In the genomic region with DNA sequence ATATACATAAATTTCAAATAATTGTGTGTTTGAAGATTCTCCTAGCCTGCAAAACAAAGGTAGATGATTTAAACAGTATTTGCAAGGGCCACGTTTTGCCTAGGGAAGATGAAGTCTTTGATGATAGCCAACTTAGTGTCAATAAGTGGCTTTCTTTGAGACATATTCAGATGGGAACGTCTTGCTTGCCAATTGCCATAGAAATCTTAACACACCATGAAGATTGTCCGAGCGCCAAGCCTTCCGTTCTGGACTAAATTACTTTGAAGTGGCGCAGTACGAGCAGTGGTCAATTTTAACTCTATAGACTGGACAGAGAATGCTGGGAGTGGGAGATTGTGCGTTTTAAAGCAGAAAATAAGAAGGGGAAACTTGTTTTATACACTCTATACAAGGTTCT, we compare ENCODE assay signal across 19 cellular contexts. TPM values are rescaled to one million over a fixed set of nuclear protein-coding genes. Genes with fewer than 3 reads are reported as not detected.
"Had no signal": no experiment of that assay in that cellular context is flagged by ENCODE, and none has a peak within 500 bp of the region (broad histone marks: within the 10 kb centered on the region; RNA-seq: fewer than 3 reads in every experiment).

No MANE protein-coding gene starts in this region.

- H3K36me3 Mint-ChIP-seq: activated naive CD8-positive, alpha-beta T cell treated with anti-CD3 and anti-CD28 coated beads, Interleukin-2, amount 10 ng/mL, durations not matched to agents 7 days and 5 days; stimulated activated memory B cell treated with anti-CD40 and anti-IgM and Interleukin-4, amounts not matched to agents 10 μg/mL and 1 μg/mL and 100 μg/mL, for 72 hours had no signal

- ATAC-seq: naive thymus-derived CD4-positive, alpha-beta T cell; stimulated activated memory B cell treated with anti-CD40 and anti-IgM and Interleukin-4, amounts not matched to agents 10 μg/mL and 1 μg/mL and 100 μg/mL, for 72 hours had no signal

- H3K27ac ChIP-seq: breast epithelium, esophagus muscularis mucosa, hepatocyte, right atrium auricular region, thyroid gland, uterus had no signal

- H3K4me3 Mint-ChIP-seq: activated CD4-positive, alpha-beta T cell treated with anti-CD3 and anti-CD28 coated beads, Interleukin-2, amount 10 ng/mL, durations not matched to agents 7 days and 5 days; activated naive CD8-positive, alpha-beta T cell treated with anti-CD3 and anti-CD28 coated beads, Interleukin-2, amount 10 ng/mL, durations not matched to agents 7 days and 5 days; naive thymus-derived CD4-positive, alpha-beta T cell; stimulated activated memory B cell treated with anti-CD40 and anti-IgM and Interleukin-4, amounts not matched to agents 10 μg/mL and 1 μg/mL and 100 μg/mL, for 72 hours had no signal

- H3K4me3 ChIP-seq: breast epithelium, esophagus muscularis mucosa, hepatocyte, right atrium auricular region, thyroid gland, uterus had no signal

- H3K36me3 ChIP-seq: breast epithelium, esophagus muscularis mucosa, right atrium auricular region, thyroid gland, uterus had no signal

- H3K9me3 ChIP-seq: breast epithelium, esophagus muscularis mucosa, right atrium auricular region, thyroid gland, uterus had no signal

- H3K27ac Mint-ChIP-seq: activated CD4-positive, alpha-beta T cell treated with anti-CD3 and anti-CD28 coated beads, Interleukin-2, amount 10 ng/mL, durations not matched to agents 7 days and 5 days; activated naive CD8-positive, alpha-beta T cell treated with anti-CD3 and anti-CD28 coated beads, Interleukin-2, amount 10 ng/mL, durations not matched to agents 7 days and 5 days; naive thymus-derived CD4-positive, alpha-beta T cell; stimulated activated memory B cell treated with anti-CD40 and anti-IgM and Interleukin-4, amounts not matched to agents 10 μg/mL and 1 μg/mL and 100 μg/mL, for 72 hours had no signal

- DNase-seq: activated CD4-positive, alpha-beta T cell treated with anti-CD3 and anti-CD28 coated beads, Interleukin-2, amount 10 ng/mL, durations not matched to agents 7 days and 5 days; activated CD4-positive, CD25-positive, alpha-beta regulatory T cell; activated CD8-positive, alpha-beta memory T cell treated with anti-CD3 and anti-CD28 coated beads, Interleukin-2, amount 50 U/mL, for 48 hours; activated gamma-delta T cell treated with Interleukin-2 at 50 U/mL for 16 hours; activated naive CD8-positive, alpha-beta T cell treated with anti-CD3 and anti-CD28 coated beads, Interleukin-2, amount 10 ng/mL, durations not matched to agents 7 days and 5 days; islet precursor cell; naive thymus-derived CD4-positive, alpha-beta T cell; stimulated activated CD4-positive, alpha-beta T cell treated with anti-CD3 and anti-CD28 coated beads, Interleukin-2, amount 100 ng/mL, for 48 hours; thyroid gland; uterus had no signal

- H3K9me3 Mint-ChIP-seq: activated naive CD8-positive, alpha-beta T cell treated with anti-CD3 and anti-CD28 coated beads, Interleukin-2, amount 10 ng/mL, durations not matched to agents 7 days and 5 days; stimulated activated memory B cell treated with anti-CD40 and anti-IgM and Interleukin-4, amounts not matched to agents 10 μg/mL and 1 μg/mL and 100 μg/mL, for 72 hours had no signal

RNA-seq across cellular contexts. Expression of a gene that starts 9.9 kb away (rescaled TPM):
- total RNA-seq: activated CD4-positive, alpha-beta T cell treated with anti-CD3 and anti-CD28 coated beads, Interleukin-2, amount 10 ng/mL, durations not matched to agents 7 days and 5 days; activated naive CD8-positive, alpha-beta T cell treated with anti-CD3 and anti-CD28 coated beads, Interleukin-2, amount 10 ng/mL, durations not matched to agents 7 days and 5 days; breast epithelium; esophagus muscularis mucosa; mononuclear cell; naive thymus-derived CD4-positive, alpha-beta T cell; posterior vena cava; right atrium auricular region; skeletal muscle tissue; T-helper 2 cell treated with Interferon-gamma antibody and Interleukin-4, amounts not matched to agents 100 ng/mL and 5 ng/mL, for 36 hours; thyroid gland; uterus had no signal
- polyA plus RNA-seq: hepatocyte; naive thymus-derived CD4-positive, alpha-beta T cell had no signal

RNA-seq across cellular contexts. Expression of a gene that starts 19.9 kb away (rescaled TPM):
- total RNA-seq: activated CD4-positive, alpha-beta T cell treated with anti-CD3 and anti-CD28 coated beads, Interleukin-2, amount 10 ng/mL, durations not matched to agents 7 days and 5 days; activated naive CD8-positive, alpha-beta T cell treated with anti-CD3 and anti-CD28 coated beads, Interleukin-2, amount 10 ng/mL, durations not matched to agents 7 days and 5 days; esophagus muscularis mucosa; mononuclear cell; skeletal muscle tissue; T-helper 2 cell treated with Interferon-gamma antibody and Interleukin-4, amounts not matched to agents 100 ng/mL and 5 ng/mL, for 36 hours; thyroid gland; uterus had no signal
- polyA plus RNA-seq: naive thymus-derived CD4-positive, alpha-beta T cell had no signal
